In genomic region chr6:35299674-35300073, GRCh38 we compare ENCODE assay signal across 9 cellular contexts. TPM values are rescaled to one million over a fixed set of nuclear protein-coding genes. Genes with fewer than 3 reads are reported as not detected.
DNase-seq lines count a peak whose midpoint lies in the region; ATAC-seq and TF ChIP-seq lines count a peak whose summit lies in the region.
"Had no signal": no experiment of that assay in that cellular context is flagged by ENCODE, and none has a peak within 500 bp of the region (broad histone marks: within the 10 kb centered on the region; RNA-seq: fewer than 3 reads in every experiment).

No MANE protein-coding gene starts in this region.

- no peaks in the 10 kb centered on the region for H3K27me3 ChIP-seq in CD4-positive, CD25-positive, alpha-beta regulatory T cell (ENCODE audit: control insufficient read depth, insufficient read depth, low read length)

- peak overlapping the region; percentile 96 for H3K4me3 ChIP-seq in CD4-positive, CD25-positive, alpha-beta regulatory T cell (ENCODE audit: low read depth, low read length)
- no peak overlapping the region for H3K4me3 ChIP-seq in mucosa of descending colon

- no peak for TF ChIP-seq CTCF in mucosa of descending colon (IDR thresholded peaks at IDR 0.05)

- peaks cover 75% of the 10 kb centered on the region for H3K4me1 ChIP-seq in CD4-positive, CD25-positive, alpha-beta regulatory T cell (ENCODE audit: control insufficient read depth, insufficient read depth, low read length, poor library complexity, severe bottlenecking)
- H3K4me1 ChIP-seq in mucosa of descending colon (ENCODE audit: low read depth): peaks cover 28% of the 10 kb centered on the region

- CTCF ChIA-PET in activated CD4-positive, alpha-beta memory T cell treated with anti-CD3 and anti-CD28 coated beads, Interleukin-2, amount 10 ng/mL, durations not matched to agents 7 days and 5 days (lab: Charles Lee): interaction anchor here (2.4 to 7.2 kb wide), 4 partner anchors 26 to 167 kb away, joined by 12 to 172 read pairs (median 24); partner anchors contain the start of genes PPARD and RPL10A

- no peaks in the 10 kb centered on the region for H3K27me3 Mint-ChIP-seq in CD4-positive, CD25-positive, alpha-beta regulatory T cell
- no peaks in the 10 kb centered on the region for H3K27me3 Mint-ChIP-seq in activated CD4-positive, alpha-beta memory T cell treated with anti-CD3 and anti-CD28 coated beads, Interleukin-2, amount 10 ng/mL, durations not matched to agents 7 days and 5 days

- H3K27ac ChIP-seq in CD4-positive, CD25-positive, alpha-beta regulatory T cell (ENCODE audit: insufficient read depth, low read length, poor library complexity, severe bottlenecking): peak overlapping the region; percentile 85
- peak overlapping the region; percentile 98 for H3K27ac ChIP-seq in KOPT-K1 (ENCODE audit: low read depth, low read length, poor library complexity, severe bottlenecking)
- H3K27ac ChIP-seq: VCaP had no signal

- peaks cover 15 to 67% (median 47%) of the 10 kb centered on the region in 4 donors for H3K4me1 Mint-ChIP-seq in CD4-positive, CD25-positive, alpha-beta regulatory T cell
- peaks cover 62% of the 10 kb centered on the region for H3K4me1 Mint-ChIP-seq in activated CD4-positive, alpha-beta memory T cell treated with anti-CD3 and anti-CD28 coated beads, Interleukin-2, amount 10 ng/mL, durations not matched to agents 7 days and 5 days

- H3K9me3 Mint-ChIP-seq in CD4-positive, CD25-positive, alpha-beta regulatory T cell: no peaks in the 10 kb centered on the region
- no peaks in the 10 kb centered on the region for H3K9me3 Mint-ChIP-seq in activated CD4-positive, alpha-beta memory T cell treated with anti-CD3 and anti-CD28 coated beads, Interleukin-2, amount 10 ng/mL, durations not matched to agents 7 days and 5 days

- H3K27ac Mint-ChIP-seq in CD4-positive, CD25-positive, alpha-beta regulatory T cell: peak overlapping the region; percentile 96 to 99 (median 97)
- peak overlapping the region; percentile 95 for H3K27ac Mint-ChIP-seq in activated CD4-positive, alpha-beta memory T cell treated with anti-CD3 and anti-CD28 coated beads, Interleukin-2, amount 10 ng/mL, durations not matched to agents 7 days and 5 days

- DNase-seq in CD4-positive, CD25-positive, alpha-beta regulatory T cell: peak in 1 of 3 donors; percentile 65
- peak; percentile 46 for DNase-seq in activated CD4-positive, alpha-beta memory T cell treated with anti-CD3 and anti-CD28 coated beads, Interleukin-2, amount 10 ng/mL, durations not matched to agents 7 days and 5 days
- DNase-seq in mucosa of descending colon (peak; percentile 55 to 69 (median 60)), amniotic stem cell (lab: John Stamatoyannopoulos, UW) (no peak), SW 1271 (lab: John Stamatoyannopoulos, UW) (no peak)

- no peak for ATAC-seq in CD4-positive, CD25-positive, alpha-beta regulatory T cell (ENCODE audit: low read depth in 2 of 2)
- ATAC-seq in mucosa of descending colon (no peak), GM18520 (IDR thresholded peaks at IDR 0.05; ENCODE audit: unreplicated experiment) (no peak), GM21786 (IDR thresholded peaks at IDR 0.05; ENCODE audit: unreplicated experiment) (no peak)

- intact Hi-C loops in mucosa of descending colon (cut with DNase I, micrococcal nuclease): no loop called here

- H3K9me3 ChIP-seq in CD4-positive, CD25-positive, alpha-beta regulatory T cell (ENCODE audit: control insufficient read depth in 2 of 2, low read length in 2 of 2): no peaks in the 10 kb centered on the region
- H3K9me3 ChIP-seq in KOPT-K1 (ENCODE audit: insufficient read depth, low read length, poor library complexity, severe bottlenecking): no peaks in the 10 kb centered on the region
- no peaks in the 10 kb centered on the region for H3K9me3 ChIP-seq in mucosa of descending colon

- POLR2A ChIA-PET in activated CD4-positive, alpha-beta memory T cell treated with anti-CD3 and anti-CD28 coated beads, Interleukin-2, amount 10 ng/mL, durations not matched to agents 7 days and 5 days (lab: Charles Lee): interaction anchor here (1.1 to 7.4 kb wide), 5 partner anchors 14 to 168 kb away, joined by 5 to 190 read pairs (median 29); partner anchors contain the start of genes PPARD and RPL10A

- H3K36me3 Mint-ChIP-seq in CD4-positive, CD25-positive, alpha-beta regulatory T cell: peaks cover 19% of the 10 kb centered on the region
- H3K36me3 Mint-ChIP-seq in activated CD4-positive, alpha-beta memory T cell treated with anti-CD3 and anti-CD28 coated beads, Interleukin-2, amount 10 ng/mL, durations not matched to agents 7 days and 5 days (ENCODE audit: low read depth): peaks cover 63% of the 10 kb centered on the region

- peak overlapping the region; percentile 93 to 96 (median 95) for H3K4me3 Mint-ChIP-seq in CD4-positive, CD25-positive, alpha-beta regulatory T cell
- peak overlapping the region; percentile 79 for H3K4me3 Mint-ChIP-seq in activated CD4-positive, alpha-beta memory T cell treated with anti-CD3 and anti-CD28 coated beads, Interleukin-2, amount 10 ng/mL, durations not matched to agents 7 days and 5 days

- peaks cover 12% of the 10 kb centered on the region for H3K36me3 ChIP-seq in CD4-positive, CD25-positive, alpha-beta regulatory T cell (ENCODE audit: control insufficient read depth, insufficient read depth, low read length)
- H3K36me3 ChIP-seq in KOPT-K1 (ENCODE audit: insufficient read depth, low read length) (peaks cover 52% of the 10 kb centered on the region), mucosa of descending colon (ENCODE audit: low read depth) (no peaks in the 10 kb centered on the region)

RNA-seq across cellular contexts. Expression of gene DEF6, which starts 2.1 kb away (rescaled TPM):
- total RNA-seq in CD4-positive, CD25-positive, alpha-beta regulatory T cell: 247 TPM
- 100 to 1,000 TPM; 134 to 142 (median 139) TPM for polyA plus RNA-seq in CD4-positive, CD25-positive, alpha-beta regulatory T cell
- total RNA-seq in activated CD4-positive, alpha-beta memory T cell treated with anti-CD3 and anti-CD28 coated beads, Interleukin-2, amount 10 ng/mL, durations not matched to agents 7 days and 5 days: 100 to 1,000 TPM; 201 to 215 TPM
- total RNA-seq in mucosa of descending colon: 10 to 100 TPM in 2 of 3 donors, 1 to 10 TPM in 1; 7.4 to 15.1 (median 13.7) TPM

RNA-seq across cellular contexts. Expression of gene ZNF76, which starts 40.1 kb away (rescaled TPM):
- 66.6 TPM for total RNA-seq in CD4-positive, CD25-positive, alpha-beta regulatory T cell
- 10 to 100 TPM; 18.7 to 25.1 (median 20.5) TPM for polyA plus RNA-seq in CD4-positive, CD25-positive, alpha-beta regulatory T cell
- 10 to 100 TPM; 42.6 to 42.7 TPM for total RNA-seq in activated CD4-positive, alpha-beta memory T cell treated with anti-CD3 and anti-CD28 coated beads, Interleukin-2, amount 10 ng/mL, durations not matched to agents 7 days and 5 days
- total RNA-seq in mucosa of descending colon: 10 to 100 TPM; 33.2 to 42.6 (median 36.2) TPM

RNA-seq across cellular contexts. Expression of gene PPARD, which starts 42.7 kb away (rescaled TPM):
- 37.3 TPM for total RNA-seq in CD4-positive, CD25-positive, alpha-beta regulatory T cell
- polyA plus RNA-seq in CD4-positive, CD25-positive, alpha-beta regulatory T cell: 1 to 10 TPM; 3.8 to 6.6 (median 5.1) TPM
- 10 to 100 TPM; 23.1 to 23.4 TPM for total RNA-seq in activated CD4-positive, alpha-beta memory T cell treated with anti-CD3 and anti-CD28 coated beads, Interleukin-2, amount 10 ng/mL, durations not matched to agents 7 days and 5 days
- 10 to 100 TPM; 44.4 to 66.7 (median 65.6) TPM for total RNA-seq in mucosa of descending colon

Comparison
In these comparisons a context has a peak if more than half of its experiments do, and no peak if none do; other contexts are left out.
1. DNase-seq: peak in activated CD4-positive, alpha-beta memory T cell treated with anti-CD3 and anti-CD28 coated beads, Interleukin-2, amount 10 ng/mL, durations not matched to agents 7 days and 5 days (single experiment) and mucosa of descending colon (3 of 3); none in amniotic stem cell (single experiment) and SW 1271 (0 of 2).
2. RNA of gene DEF6, which starts 2.1 kb away (total RNA-seq): 247 TPM in CD4-positive, CD25-positive, alpha-beta regulatory T cell (single experiment) and 201 to 215 TPM in activated CD4-positive, alpha-beta memory T cell treated with anti-CD3 and anti-CD28 coated beads, Interleukin-2, amount 10 ng/mL, durations not matched to agents 7 days and 5 days; 7.4 to 15.1 TPM in mucosa of descending colon; every median in the first group is over 10 times any median in the second.